ENCODE assay signal across 17 cellular contexts in genomic region chr22:48588151-48588880, GRCh38.
A peak's percentile ranks its signal among the peaks of the same experiment; 100 is the strongest.
DNase-seq lines count a peak whose midpoint lies in the region; FAIRE-seq and TF ChIP-seq lines count a peak whose summit lies in the region.
"Had no signal": no experiment of that assay in that cellular context is flagged by ENCODE, and none has a peak within 500 bp of the region (broad histone marks: within the 10 kb centered on the region; RNA-seq: fewer than 3 reads in every experiment).

No MANE protein-coding gene starts in this region.

- H3K9ac ChIP-seq in BLaER1 (peak overlapping the region; percentile 33; the same call in 1 of the 2 replicates), Karpas-422 (ENCODE audit: low read length) (no peak overlapping the region), H1 (replicated peaks in 1 of 4; ENCODE audit: extremely low read depth in 1 of 4, low read depth in 3 of 4, low read length in 3 of 4) (no peak overlapping the region), neuronal stem cell (ENCODE audit: low read depth, low read length, poor library complexity) (no peak overlapping the region)

- H3K18ac ChIP-seq in H1 (ENCODE audit: extremely low read depth, low read length) (no peak overlapping the region), neuronal stem cell (ENCODE audit: low read length) (peak overlapping the region; percentile 61)

- TF ChIP-seq RAD21 in H1 (IDR thresholded peaks at IDR 0.05 in 1 of 2, conservative IDR thresholded peaks at IDR 0.05 in 1 of 2; ENCODE audit: low read depth in 2 of 2, low read length in 2 of 2), result no peak

- H2BK12ac ChIP-seq in H1 (ENCODE audit: low read depth, low read length) (no peak overlapping the region), neuronal stem cell (ENCODE audit: low read length) (no peak overlapping the region)

- FAIRE-seq in H1 (lab: Jason Lieb, UNC), result no peak
- FAIRE-seq: GM12892 had no signal

- no peak overlapping the region for H4K91ac ChIP-seq in H1 (replicated peaks; ENCODE audit: insufficient read length, low read length)
- no peak overlapping the region for H4K91ac ChIP-seq in neuronal stem cell (ENCODE audit: low read depth, low read length, poor library complexity)

- TF ChIP-seq CTCF in H1 (IDR thresholded peaks at IDR 0.05; ENCODE audit: control extremely low read depth in 1 of 3, insufficient read depth in 1 of 3, low read depth in 1 of 3, low read length in 3 of 3), result no peak
- no peak for TF ChIP-seq CTCF in GM13977 (IDR thresholded peaks at IDR 0.05; ENCODE audit: extremely low read depth, insufficient read depth, missing control alignments)

- no peaks in the 10 kb centered on the region for H3K36me3 ChIP-seq in BLaER1
- no peaks in the 10 kb centered on the region for H3K36me3 ChIP-seq in Karpas-422 (ENCODE audit: insufficient read depth, low read length)
- no peaks in the 10 kb centered on the region; a peak in 2 of 8 replicates for H3K36me3 ChIP-seq in H1 (ENCODE audit: control insufficient read depth in 2 of 4, insufficient read depth in 4 of 4, low read length in 3 of 4)
- H3K36me3 ChIP-seq in neuronal stem cell (replicated peaks in 1 of 2; ENCODE audit: control insufficient read depth in 2 of 2, insufficient read depth in 2 of 2, low read length in 2 of 2), result peaks cover 0 to 16% of the 10 kb centered on the region in 2 donors

- H3K9me2 ChIP-seq in Karpas-422 (replicated peaks; ENCODE audit: insufficient read depth, low read length), result no peaks in the 10 kb centered on the region

- H4K5ac ChIP-seq in H1 (ENCODE audit: insufficient read length, low read depth, low read length), result no peak overlapping the region

- no peak for DNase-seq in Karpas-422
- DNase-seq in H1 (ENCODE audit: low read depth in 1 of 2, low spot score in 2 of 2), result no peak
- no peak for DNase-seq in neuronal stem cell (ENCODE audit: low spot score)
- no peak for DNase-seq in NCI-H510A (lab: John Stamatoyannopoulos, UW)
- no peak for DNase-seq in iPS-NIHi7 (ENCODE audit: extremely low spot score)
- no peak for DNase-seq in GM13977 (ENCODE audit: low spot score)
- DNase-seq: Caco-2; CD4-positive, alpha-beta T cell; DMS153; GDM1; H7; HFFc6 had no signal

- in situ Hi-C loops in GM13977 (cut with MboI; ENCODE audit: low pct_unique_long_range_greater_than_20kb, low sequenced_read_pairs, unreplicated experiment), result no loop called here

- CTCF ChIA-PET in H1 (lab: Charles Lee; ENCODE audit: partially characterized antibody), result interaction anchor here (0.6 kb wide), 1 partner anchor 100 kb away, joined by 3 read pairs; no protein-coding TSS in a partner anchor

- H2BK15ac ChIP-seq in H1 (ENCODE audit: low read length) (no peak overlapping the region), neuronal stem cell (ENCODE audit: low read length) (no peak overlapping the region)

- no peak for TF ChIP-seq POLR2A in H1 (IDR thresholded peaks at IDR 0.05; ENCODE audit: control extremely low read depth in 1 of 2, low read depth in 2 of 2, low read length in 2 of 2)

- H3K14ac ChIP-seq in H1 (ENCODE audit: insufficient read length), result no peak overlapping the region
- peak overlapping the region; percentile 56 for H3K14ac ChIP-seq in neuronal stem cell (ENCODE audit: low read length)

- H3K79me2 ChIP-seq in Karpas-422 (ENCODE audit: low read length) (no peaks in the 10 kb centered on the region), H1 (ENCODE audit: control insufficient read depth in 1 of 2, insufficient read depth in 2 of 2, low read length in 2 of 2) (peaks cover 9 to 19% of the 10 kb centered on the region in 2 experiments; a peak in 3 of 4 replicates)

- 94% methylated on average over 23 of the region's 23 CpGs; no CpG with 5 or more reads in 1 of the 2 experiments for WGBS in H1 (ENCODE audit: extremely low coverage in 1 of 2, insufficient coverage in 1 of 2, insufficient read length in 1 of 2, insufficient replicate concordance in 2 of 2, low coverage in 1 of 2, low lambda C conversion rate in 2 of 2, missing lambda C conversion rate in 1 of 2), 2 experiments
- no CpG with 5 or more reads among the region's 23 CpGs for WGBS in neuronal stem cell (ENCODE audit: extremely low coverage in 2 of 2, insufficient read length in 2 of 2, insufficient replicate concordance in 1 of 2), 2 donors

- no peak overlapping the region for H3K56ac ChIP-seq in H1 (replicated peaks; ENCODE audit: insufficient read length, low read depth, low read length)

- H4K8ac ChIP-seq in H1 (ENCODE audit: extremely low read depth, insufficient read depth, low read length) (peak overlapping the region; percentile 71), neuronal stem cell (ENCODE audit: low read depth, low read length) (no peak overlapping the region)

- H3K79me1 ChIP-seq in H1 (ENCODE audit: low read depth, low read length) (peaks cover 21% of the 10 kb centered on the region), neuronal stem cell (ENCODE audit: low read depth, low read length) (peaks cover 50% of the 10 kb centered on the region)

- H2BK20ac ChIP-seq in H1 (ENCODE audit: low read length), result no peak overlapping the region

- H3K4ac ChIP-seq in H1 (replicated peaks; ENCODE audit: insufficient read length, low read depth, low read length) (no peak overlapping the region), neuronal stem cell (ENCODE audit: low read length) (no peak overlapping the region)

- H3K23ac ChIP-seq in H1 (ENCODE audit: insufficient read length) (no peak overlapping the region), neuronal stem cell (ENCODE audit: low read depth, low read length, poor library complexity) (no peak overlapping the region)

- peaks cover 22% of the 10 kb centered on the region; the same call in 1 of the 2 replicates for H3K23me2 ChIP-seq in H1 (ENCODE audit: low read depth, low read length)

- H2BK5ac ChIP-seq in H1 (ENCODE audit: low read depth, low read length) (no peak overlapping the region), neuronal stem cell (ENCODE audit: low read length) (no peak overlapping the region)

- H3K27ac ChIP-seq in BLaER1 (peak overlapping the region; percentile 73), Karpas-422 (ENCODE audit: low read length) (peak overlapping the region; percentile 90), H1 (ENCODE audit: low read depth, low read length) (no peak overlapping the region), neuronal stem cell (replicated peaks; ENCODE audit: low read length) (no peak overlapping the region)
- H3K27ac ChIP-seq: C4-2B, HL-60 had no signal

- TF ChIP-seq EP300 in H1 (IDR thresholded peaks at IDR 0.05; ENCODE audit: borderline replicate concordance in 1 of 2, low read depth in 2 of 2, low read length in 2 of 2), result no peak

- H3K4me1 ChIP-seq in BLaER1 (peaks cover 81% of the 10 kb centered on the region), Karpas-422 (ENCODE audit: low read length) (peaks cover 43% of the 10 kb centered on the region), H1 (replicated peaks in 1 of 4; ENCODE audit: control insufficient read depth in 3 of 4, insufficient read depth in 4 of 4, low read length in 3 of 4) (peaks cover 0 to 7% (median 4%) of the 10 kb centered on the region in 4 experiments; a peak in 4 of 7 replicates), neuronal stem cell (ENCODE audit: control insufficient read depth in 2 of 2, insufficient read depth in 1 of 2, low read depth in 1 of 2, low read length in 2 of 2) (peaks cover 0 to 6% of the 10 kb centered on the region in 2 donors)
- H3K4me1 ChIP-seq: Caco-2 had no signal

- peak overlapping the region; percentile 59; the same call in 1 of the 2 replicates for H3K4me3 ChIP-seq in BLaER1
- peak overlapping the region; percentile 28; the same call in 1 of the 2 replicates for H3K4me3 ChIP-seq in Karpas-422 (ENCODE audit: low read length)
- no peak overlapping the region for H3K4me3 ChIP-seq in H1 (ENCODE audit: extremely low read depth in 1 of 4, insufficient read depth in 2 of 4, low read depth in 3 of 4, low read length in 4 of 4)
- no peak overlapping the region for H3K4me3 ChIP-seq in neuronal stem cell (ENCODE audit: low read length in 2 of 2)
- H3K4me3 ChIP-seq: GM23338 had no signal

- H2AFZ ChIP-seq in Karpas-422 (ENCODE audit: low read length), result no peak overlapping the region
- H2AFZ ChIP-seq in H1 (ENCODE audit: low read length), result no peak overlapping the region
- no peak overlapping the region for H2AFZ ChIP-seq in neuronal stem cell (ENCODE audit: low read length)
- H2AFZ ChIP-seq: GM23338 had no signal

- H2BK120ac ChIP-seq in H1 (replicated peaks; ENCODE audit: low read depth, low read length) (no peak overlapping the region), neuronal stem cell (ENCODE audit: low read depth, low read length) (no peak overlapping the region)

- no peak overlapping the region for H2AK5ac ChIP-seq in H1 (ENCODE audit: low read depth, low read length)
- peak overlapping the region; percentile 80 for H2AK5ac ChIP-seq in neuronal stem cell (ENCODE audit: low read depth, low read length)

- H3K27me3 ChIP-seq in BLaER1 (peaks cover 15% of the 10 kb centered on the region; the same call in 1 of the 2 replicates), Karpas-422 (ENCODE audit: low read length) (no peaks in the 10 kb centered on the region), H1 (replicated peaks in 1 of 4; ENCODE audit: control insufficient read depth in 3 of 4, extremely low read depth in 1 of 4, insufficient read depth in 3 of 4, low read length in 3 of 4) (no peaks in the 10 kb centered on the region), neuronal stem cell (ENCODE audit: control insufficient read depth in 3 of 3, insufficient read depth in 3 of 3, low read depth in 1 of 3, low read length in 3 of 3) (peaks cover 0 to 2% (median 0%) of the 10 kb centered on the region in 3 experiments)

- no peaks in the 10 kb centered on the region for H3K9me3 ChIP-seq in BLaER1
- peaks cover 4% of the 10 kb centered on the region; the same call in 1 of the 2 replicates for H3K9me3 ChIP-seq in Karpas-422 (ENCODE audit: low read length)
- no peaks in the 10 kb centered on the region for H3K9me3 ChIP-seq in H1 (ENCODE audit: insufficient read depth in 2 of 2, low read depth in 1 of 2, low read length in 1 of 2)
- H3K9me3 ChIP-seq in neuronal stem cell (replicated peaks in 1 of 2; ENCODE audit: control insufficient read depth in 2 of 2, insufficient read depth in 1 of 2, low read depth in 1 of 2, low read length in 2 of 2), result peaks cover 0 to 11% of the 10 kb centered on the region in 2 donors

- peak overlapping the region; percentile 73 for H3K4me2 ChIP-seq in BLaER1
- peak overlapping the region; percentile 25 for H3K4me2 ChIP-seq in Karpas-422 (ENCODE audit: low read depth, low read length, poor library complexity, severe bottlenecking)
- no peak overlapping the region for H3K4me2 ChIP-seq in H1 (ENCODE audit: insufficient read depth in 1 of 2, low read depth in 2 of 2, low read length in 2 of 2)
- no peak overlapping the region for H3K4me2 ChIP-seq in neuronal stem cell (ENCODE audit: insufficient read depth, low read length, poor library complexity, severe bottlenecking)
- H3K4me2 ChIP-seq: GM23338 had no signal

- no peaks in the 10 kb centered on the region for H4K20me1 ChIP-seq in BLaER1
- no peaks in the 10 kb centered on the region for H4K20me1 ChIP-seq in Karpas-422 (ENCODE audit: insufficient read depth, low read depth, low read length)
- H4K20me1 ChIP-seq in H1 (replicated peaks in 1 of 2; ENCODE audit: control insufficient read depth in 1 of 2, insufficient read depth in 2 of 2, low read length in 2 of 2), result peaks cover 0 to 28% of the 10 kb centered on the region in 2 experiments

- POLR2A ChIA-PET in H1 (lab: Charles Lee; ENCODE audit: partially characterized antibody), result no interaction called here

Comparison
In these comparisons a context has a peak if more than half of its experiments do, and no peak if none do; other contexts are left out.
1. H3K27ac ChIP-seq: peak in BLaER1 (single experiment) and Karpas-422 (single experiment); none in H1 (single experiment) and neuronal stem cell (single experiment).
2. H3K4me2 ChIP-seq: peak in BLaER1 (single experiment) and Karpas-422 (single experiment); none in H1 (0 of 2) and neuronal stem cell (single experiment).
3. H3K4me3 ChIP-seq: peak in BLaER1 (single experiment) and Karpas-422 (single experiment); none in H1 (0 of 4) and neuronal stem cell (0 of 2).